38 cellular contexts compared by ENCODE assay signal in genomic region chr3:17257269-17257668, GRCh38.
"Had no signal": no experiment of that assay in that cellular context is flagged by ENCODE, and none has a peak within 500 bp of the region (broad histone marks: within the 10 kb centered on the region; RNA-seq: fewer than 3 reads in every experiment).

No MANE protein-coding gene starts in this region.

- H3K4me1 ChIP-seq: adrenal gland, ascending aorta had no signal

- H3K4me1 Mint-ChIP-seq: activated CD4-positive, alpha-beta memory T cell treated with anti-CD3 and anti-CD28 coated beads, Interleukin-2, amount 10 ng/mL, durations not matched to agents 7 days and 5 days; activated CD4-positive, alpha-beta T cell treated with anti-CD3 and anti-CD28 coated beads for 36 hours; activated CD4-positive, alpha-beta T cell treated with anti-CD3 and anti-CD28 coated beads, Interleukin-2, amount 10 ng/mL, durations not matched to agents 7 days and 5 days; activated naive CD8-positive, alpha-beta T cell treated with anti-CD3 and anti-CD28 coated beads for 36 hours; activated T-helper 17 cell treated with anti-CD3 and anti-CD28 coated beads, Interleukin-2, amount 50 U/mL, for 72 hours; central memory CD8-positive, alpha-beta T cell had no signal

- H3K36me3 ChIP-seq: adrenal gland, ascending aorta, cardiac muscle cell, WERI-Rb-1 had no signal

- H3K4me3 Mint-ChIP-seq: activated CD4-positive, alpha-beta memory T cell treated with anti-CD3 and anti-CD28 coated beads, Interleukin-2, amount 10 ng/mL, durations not matched to agents 7 days and 5 days; activated CD4-positive, alpha-beta T cell treated with anti-CD3 and anti-CD28 coated beads for 36 hours; activated CD4-positive, alpha-beta T cell treated with anti-CD3 and anti-CD28 coated beads, Interleukin-2, amount 10 ng/mL, durations not matched to agents 7 days and 5 days; activated CD8-positive, alpha-beta memory T cell treated with anti-CD3 and anti-CD28 coated beads, Interleukin-2, amount 10 ng/mL, durations not matched to agents 7 days and 5 days; activated CD8-positive, alpha-beta T cell treated with anti-CD3 and anti-CD28 coated beads, Interleukin-2, amount 10 ng/mL, durations not matched to agents 7 days and 5 days; activated naive CD4-positive, alpha-beta T cell treated with anti-CD3 and anti-CD28 coated beads for 36 hours; activated naive CD8-positive, alpha-beta T cell treated with anti-CD3 and anti-CD28 coated beads for 36 hours; activated T-cell treated with anti-CD3 and anti-CD28 coated beads, Interleukin-2, amount 50 U/mL, for 4 hours; activated T-cell treated with anti-CD3 and anti-CD28 coated beads, Interleukin-2, amount 50 U/mL, for 72 hours; activated T-helper 1 cell treated with anti-CD3 and anti-CD28 coated beads, Interleukin-12 subunit alpha, Interleukin-12 subunit beta, Interleukin-2, Interleukin-4 antibody, amounts not matched to agents 30 ng/mL and 10 ng/mL and 1 ng/mL, durations not matched to agents 14 hours and 24 hours and 36 hours; activated T-helper 17 cell treated with anti-CD3 and anti-CD28 coated beads, Interleukin-2, amount 50 U/mL, for 72 hours; brain; central memory CD8-positive, alpha-beta T cell; T-helper 2 cell treated with Interferon-gamma antibody and Interleukin-4, amounts not matched to agents 5 μg/mL and 100 μg/mL, for 36 hours; WTC11 had no signal

- H3K27ac ChIP-seq: adrenal gland, ascending aorta, cardiac muscle cell, WERI-Rb-1 had no signal

- H3K27ac Mint-ChIP-seq: activated CD4-positive, alpha-beta memory T cell treated with anti-CD3 and anti-CD28 coated beads, Interleukin-2, amount 10 ng/mL, durations not matched to agents 7 days and 5 days; activated CD4-positive, alpha-beta T cell treated with anti-CD3 and anti-CD28 coated beads for 36 hours; activated CD4-positive, alpha-beta T cell treated with anti-CD3 and anti-CD28 coated beads, Interleukin-2, amount 10 ng/mL, durations not matched to agents 7 days and 5 days; activated CD8-positive, alpha-beta memory T cell treated with anti-CD3 and anti-CD28 coated beads, Interleukin-2, amount 10 ng/mL, durations not matched to agents 7 days and 5 days; activated CD8-positive, alpha-beta T cell treated with anti-CD3 and anti-CD28 coated beads, Interleukin-2, amount 10 ng/mL, durations not matched to agents 7 days and 5 days; activated naive CD4-positive, alpha-beta T cell treated with anti-CD3 and anti-CD28 coated beads for 36 hours; activated naive CD4-positive, alpha-beta T cell treated with anti-CD3 and anti-CD28 coated beads, Interleukin-2, amount 50 U/mL, for 72 hours; activated naive CD8-positive, alpha-beta T cell treated with anti-CD3 and anti-CD28 coated beads for 36 hours; activated T-cell treated with anti-CD3 and anti-CD28 coated beads, Interleukin-2, amount 50 U/mL, for 72 hours; activated T-helper 1 cell treated with anti-CD3 and anti-CD28 coated beads, Interleukin-12 subunit alpha, Interleukin-12 subunit beta, Interleukin-2, Interleukin-4 antibody, amounts not matched to agents 30 ng/mL and 10 ng/mL and 1 ng/mL, durations not matched to agents 14 hours and 24 hours and 36 hours; activated T-helper 17 cell treated with anti-CD3 and anti-CD28 coated beads, Interleukin-2, amount 50 U/mL, for 72 hours; brain; T-helper 2 cell treated with Interferon-gamma antibody and Interleukin-4, amounts not matched to agents 5 μg/mL and 100 μg/mL, for 36 hours; WTC11 had no signal

- H3K27me3 Mint-ChIP-seq: activated CD4-positive, alpha-beta memory T cell treated with anti-CD3 and anti-CD28 coated beads, Interleukin-2, amount 10 ng/mL, durations not matched to agents 7 days and 5 days; activated CD4-positive, alpha-beta T cell treated with anti-CD3 and anti-CD28 coated beads for 36 hours; activated CD4-positive, alpha-beta T cell treated with anti-CD3 and anti-CD28 coated beads, Interleukin-2, amount 10 ng/mL, durations not matched to agents 7 days and 5 days; activated CD8-positive, alpha-beta memory T cell treated with anti-CD3 and anti-CD28 coated beads, Interleukin-2, amount 10 ng/mL, durations not matched to agents 7 days and 5 days; activated naive CD8-positive, alpha-beta T cell treated with anti-CD3 and anti-CD28 coated beads for 36 hours; activated T-helper 17 cell treated with anti-CD3 and anti-CD28 coated beads, Interleukin-2, amount 50 U/mL, for 72 hours; brain; central memory CD8-positive, alpha-beta T cell had no signal

- H3K36me3 Mint-ChIP-seq: activated CD8-positive, alpha-beta memory T cell treated with anti-CD3 and anti-CD28 coated beads, Interleukin-2, amount 10 ng/mL, durations not matched to agents 7 days and 5 days; activated naive CD4-positive, alpha-beta T cell treated with anti-CD3 and anti-CD28 coated beads, Interleukin-2, amount 50 U/mL, for 72 hours; brain; WTC11 had no signal

- H3K27me3 ChIP-seq: adrenal gland, ascending aorta, cardiac muscle cell had no signal

- FAIRE-seq: bronchial epithelial cell, TTC549 had no signal

- DNase-seq: activated CD4-positive, alpha-beta memory T cell treated with anti-CD3 and anti-CD28 coated beads, Interleukin-2, amount 10 ng/mL, durations not matched to agents 7 days and 5 days; activated CD4-positive, alpha-beta T cell treated with anti-CD3 and anti-CD28 coated beads for 1 hour; activated CD4-positive, alpha-beta T cell treated with anti-CD3 and anti-CD28 coated beads for 36 hours; activated CD4-positive, alpha-beta T cell treated with anti-CD3 and anti-CD28 coated beads for 48 hours; activated CD4-positive, alpha-beta T cell treated with anti-CD3 and anti-CD28 coated beads, Interleukin-2, amount 10 ng/mL, durations not matched to agents 7 days and 5 days; activated CD4-positive, alpha-beta T cell treated with anti-CD3 and anti-CD28 coated beads, Interleukin-2, amount 50 U/mL, for 48 hours; activated CD4-positive, CD25-positive, alpha-beta regulatory T cell; activated CD8-positive, alpha-beta memory T cell treated with anti-CD3 and anti-CD28 coated beads for 24 hours; activated CD8-positive, alpha-beta memory T cell treated with anti-CD3 and anti-CD28 coated beads, Interleukin-2, amount 10 ng/mL, durations not matched to agents 7 days and 5 days; activated CD8-positive, alpha-beta memory T cell treated with anti-CD3 and anti-CD28 coated beads, Interleukin-2, amount 50 U/mL, for 48 hours; activated CD8-positive, alpha-beta T cell treated with anti-CD3 and anti-CD28 coated beads, Interleukin-2, amount 10 ng/mL, durations not matched to agents 7 days and 5 days; activated effector memory CD4-positive, alpha-beta T cell treated with anti-CD3 and anti-CD28 coated beads, Interleukin-2, amount 50 U/mL, for 16 hours; activated gamma-delta T cell treated with Interleukin-2 at 50 U/mL for 16 hours; activated naive CD4-positive, alpha-beta T cell; activated naive CD4-positive, alpha-beta T cell treated with anti-CD3 and anti-CD28 coated beads for 36 hours; activated naive CD4-positive, alpha-beta T cell treated with anti-CD3 and anti-CD28 coated beads, Interleukin-2, amount 50 U/mL, for 16 hours; activated naive CD8-positive, alpha-beta T cell treated with anti-CD3 and anti-CD28 coated beads for 36 hours; activated T-cell treated with anti-CD3 and anti-CD28 coated beads, Interleukin-2, amount 50 U/mL, for 4 hours; activated T-cell treated with anti-CD3 and anti-CD28 coated beads, Interleukin-2, amount 50 U/mL, for 72 hours; adrenal gland; amniotic stem cell; caudate nucleus; cerebellar nuclear complex; T-helper 2 cell; T-helper 9 cell; WERI-Rb-1 had no signal

- H3K4me3 ChIP-seq: adrenal gland, ascending aorta, cardiac muscle cell had no signal

- ATAC-seq: activated CD4-positive, alpha-beta T cell treated with anti-CD3 and anti-CD28 coated beads for 36 hours; activated CD4-positive, CD25-positive, alpha-beta regulatory T cell treated with anti-CD3 and anti-CD28 coated beads, Interleukin-2, amount 50 U/mL, for 24 hours; activated CD8-positive, alpha-beta memory T cell treated with anti-CD3 and anti-CD28 coated beads, Interleukin-2, amount 10 ng/mL, durations not matched to agents 7 days and 5 days; activated CD8-positive, alpha-beta T cell treated with anti-CD3 and anti-CD28 coated beads, Interleukin-2, amount 10 ng/mL, durations not matched to agents 7 days and 5 days; activated naive CD4-positive, alpha-beta T cell treated with anti-CD3 and anti-CD28 coated beads, Interleukin-2, amount 50 U/mL, for 72 hours; activated T-cell treated with anti-CD3 and anti-CD28 coated beads, Interleukin-2, amount 50 U/mL, for 4 hours; activated T-cell treated with anti-CD3 and anti-CD28 coated beads, Interleukin-2, amount 50 U/mL, for 72 hours; activated T-helper 17 cell treated with anti-CD3 and anti-CD28 coated beads, Interleukin-2, amount 50 U/mL, for 72 hours had no signal

- H3K9me3 ChIP-seq: adrenal gland, ascending aorta had no signal
